21 cellular contexts compared by ENCODE assay signal in the genomic region with DNA sequence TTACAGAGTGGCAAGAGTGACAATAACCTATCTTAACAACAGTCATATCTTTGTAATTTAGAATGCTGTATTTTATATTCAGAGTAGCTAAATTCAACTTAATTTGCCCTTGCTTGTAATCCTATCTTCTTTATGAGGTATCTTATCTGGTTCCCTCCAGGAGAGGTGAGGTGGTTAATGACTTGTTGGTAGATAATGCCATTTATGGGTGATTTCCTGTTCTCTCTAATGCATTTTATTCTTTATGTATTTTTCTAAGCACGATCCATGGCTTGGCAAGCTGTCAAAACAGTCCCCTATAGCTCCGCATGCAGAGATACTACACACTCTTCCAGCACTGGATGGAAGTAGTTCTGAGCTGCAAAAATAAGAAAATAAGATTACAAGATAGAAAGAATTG.
DNase-seq lines count a peak whose midpoint lies in the region; ATAC-seq and TF ChIP-seq lines count a peak whose summit lies in the region.
"Had no signal": no experiment of that assay in that cellular context is flagged by ENCODE, and none has a peak within 500 bp of the region (broad histone marks: within the 10 kb centered on the region; RNA-seq: fewer than 3 reads in every experiment).

No MANE protein-coding gene starts in this region.

- BruUV-seq in A673 (replicated peaks; lab: Mats Ljungman, UMichigan), result no TSS peak

- H3K4me3 Mint-ChIP-seq in activated T-cell treated with anti-CD3 and anti-CD28 coated beads, Interleukin-2, amount 50 U/mL, for 4 hours, result no peak overlapping the region
- H3K4me3 Mint-ChIP-seq: CD8-positive, alpha-beta T cell; H9 had no signal

- ATAC-seq in activated T-cell treated with anti-CD3 and anti-CD28 coated beads, Interleukin-2, amount 50 U/mL, for 4 hours, result no peak
- ATAC-seq: CD8-positive, alpha-beta T cell had no signal

- H3K36me3 ChIP-seq in A673 (ENCODE audit: insufficient read depth, low read length, poor library complexity, severe bottlenecking), result no peaks in the 10 kb centered on the region
- H3K36me3 ChIP-seq: Peyer's patch had no signal

- POLR2A ChIA-PET in A673 (lab: Charles Lee; ENCODE audit: low non-redundant PET), result no interaction called here

- CTCF ChIA-PET in A673 (lab: Charles Lee), result no interaction called here

- H3K4me1 Mint-ChIP-seq in activated T-cell treated with anti-CD3 and anti-CD28 coated beads, Interleukin-2, amount 50 U/mL, for 4 hours (ENCODE audit: low read depth), result no peaks in the 10 kb centered on the region

- no peaks in the 10 kb centered on the region for H3K9me3 Mint-ChIP-seq in activated T-cell treated with anti-CD3 and anti-CD28 coated beads, Interleukin-2, amount 50 U/mL, for 4 hours
- H3K9me3 Mint-ChIP-seq: CD8-positive, alpha-beta T cell; H9 had no signal

- intact Hi-C loops in A673 (cut with micrococcal nuclease; ENCODE audit: unreplicated experiment), result no loop called here

- no peaks in the 10 kb centered on the region for H3K36me3 Mint-ChIP-seq in activated T-cell treated with anti-CD3 and anti-CD28 coated beads, Interleukin-2, amount 50 U/mL, for 4 hours (ENCODE audit: insufficient read depth)
- H3K36me3 Mint-ChIP-seq: CD8-positive, alpha-beta T cell had no signal

- peaks cover 8% of the 10 kb centered on the region for H3K27me3 Mint-ChIP-seq in activated T-cell treated with anti-CD3 and anti-CD28 coated beads, Interleukin-2, amount 50 U/mL, for 4 hours (ENCODE audit: low read depth)

- H3K27ac ChIP-seq in A673 (ENCODE audit: low read depth, low read length, poor library complexity, severe bottlenecking), result no peak overlapping the region
- H3K27ac ChIP-seq: Peyer's patch had no signal

- H3K9me3 ChIP-seq in A673 (ENCODE audit: low read depth, low read length, poor library complexity, severe bottlenecking), result no peaks in the 10 kb centered on the region
- H3K9me3 ChIP-seq: Peyer's patch had no signal

- H3K27me3 ChIP-seq in A673 (replicated peaks; ENCODE audit: insufficient read depth, low read depth, low read length, poor library complexity), result peaks cover 71% of the 10 kb centered on the region
- H3K27me3 ChIP-seq: Peyer's patch had no signal

- no peak overlapping the region for H3K4me3 ChIP-seq in A673 (ENCODE audit: low read depth, low read length, poor library complexity, severe bottlenecking)
- H3K4me3 ChIP-seq: Peyer's patch had no signal

- DNase-seq in NCI-H1092 treated with DMSO at 0.1 percent for 48 hours (lab: John Stamatoyannopoulos, UW), result peak; percentile 32
- no peak for DNase-seq in NCI-H1092 (lab: John Stamatoyannopoulos, UW)
- DNase-seq in A673 (ENCODE audit: low spot score), result peak; percentile 23
- peak in 2 of 3 experiments; percentile 49 to 86 for DNase-seq in NCI-H1417 (lab: John Stamatoyannopoulos, UW)
- peak; percentile 77 for DNase-seq in NCI-H748 treated with DMSO at 0.1 percent for 48 hours (lab: John Stamatoyannopoulos, UW)
- DNase-seq in occipital lobe (lab: John Stamatoyannopoulos, UW), result no peak
- DNase-seq in activated T-cell treated with anti-CD3 and anti-CD28 coated beads, Interleukin-2, amount 50 U/mL, for 4 hours, result no peak
- DNase-seq in GM13976 (ENCODE audit: low spot score), result no peak
- DNase-seq: 8988T; AML-193; C1 segment of cervical spinal cord; CD8-positive, alpha-beta T cell; EL; GF-D8; H9; KG1; NCI-H1436; NCI-H510A; NCI-H82; Peyer's patch; T1000 had no signal

- no peak for TF ChIP-seq CTCF in A673 (conservative IDR thresholded peaks at IDR 0.05; ENCODE audit: low read depth, low read length)
- TF ChIP-seq CTCF in GM13976 (IDR thresholded peaks at IDR 0.05; ENCODE audit: borderline replicate concordance, control extremely low read depth, extremely low read depth, insufficient read depth, missing control alignments), result no peak

- H3K4me1 ChIP-seq in A673 (ENCODE audit: insufficient read depth, low read length, poor library complexity, severe bottlenecking), result no peaks in the 10 kb centered on the region
- H3K4me1 ChIP-seq: Peyer's patch had no signal

- in situ Hi-C loops in GM13976 (cut with MboI; ENCODE audit: low sequenced_read_pairs, unreplicated experiment), result no loop called here

Comparison
In these comparisons a context has a peak if more than half of its experiments do, and no peak if none do; other contexts are left out.
1. DNase-seq: peak in NCI-H1092 treated with DMSO at 0.1 percent for 48 hours (single experiment), A673 (single experiment), NCI-H1417 (2 of 3) and NCI-H748 treated with DMSO at 0.1 percent for 48 hours (single experiment); none in NCI-H1092 (single experiment), occipital lobe (single experiment), activated T-cell treated with anti-CD3 and anti-CD28 coated beads, Interleukin-2, amount 50 U/mL, for 4 hours (single experiment) and GM13976 (single experiment).